8 cellular contexts compared by ENCODE assay signal in genomic region chr6:13573669-13574110, GRCh38. TPM values are rescaled to one million over a fixed set of nuclear protein-coding genes. Genes with fewer than 3 reads are reported as not detected.
DNase-seq lines count a peak whose midpoint lies in the region; ATAC-seq, FAIRE-seq and TF ChIP-seq lines count a peak whose summit lies in the region.

No MANE protein-coding gene starts in this region.

- H3K36me3 ChIP-seq in ectodermal cell (ENCODE audit: control insufficient read depth, insufficient read depth, low read length) (no peaks in the 10 kb centered on the region), stomach smooth muscle (ENCODE audit: control insufficient read depth in 2 of 2, insufficient read depth in 2 of 2, low read length in 2 of 2) (no peaks in the 10 kb centered on the region)

- peak; percentile 37 for FAIRE-seq in GM19239 (lab: Jason Lieb, UNC)
- FAIRE-seq in D721Med (lab: Jason Lieb, UNC) = no peak

- no peaks in the 10 kb centered on the region for H3K27me3 ChIP-seq in ectodermal cell (ENCODE audit: control insufficient read depth, insufficient read depth, low read length, poor library complexity, severe bottlenecking)
- H3K27me3 ChIP-seq in stomach smooth muscle (ENCODE audit: control insufficient read depth in 1 of 2, insufficient read depth in 2 of 2, low read length in 2 of 2) = no peaks in the 10 kb centered on the region

- peak; percentile 5 for TF ChIP-seq CTCF in AG09309 (IDR thresholded peaks at IDR 0.05; ENCODE audit: control insufficient read depth, insufficient read depth, low read depth, low read length, missing control alignments)
- no peak for TF ChIP-seq CTCF in D721Med (IDR thresholded peaks at IDR 0.05; ENCODE audit: insufficient read depth, missing control alignments)

- H3K9me3 ChIP-seq in ectodermal cell (ENCODE audit: control insufficient read depth, low read length) (no peaks in the 10 kb centered on the region), stomach smooth muscle (ENCODE audit: control insufficient read depth in 2 of 2, low read length in 2 of 2) (no peaks in the 10 kb centered on the region)

- peak overlapping the region; percentile 83 to 91 for H3K9ac ChIP-seq in stomach smooth muscle (ENCODE audit: low read length in 2 of 2)

- peaks cover 7% of the 10 kb centered on the region for H3K4me1 ChIP-seq in ectodermal cell (ENCODE audit: control insufficient read depth, insufficient read depth, low read length)
- peaks cover 14% of the 10 kb centered on the region for H3K4me1 ChIP-seq in stomach smooth muscle (ENCODE audit: control insufficient read depth, insufficient read depth, low read length)

- POLR2A ChIA-PET in T-cell (lab: Charles Lee) = interaction anchor here (0.7 to 1.1 kb wide), 2 partner anchors 42 to 202 kb away, joined by 3 to 4 read pairs; partner anchors contain the start of gene NOL7 (in 1 of the 2)

- peaks cover 7% of the 10 kb centered on the region for H3K36me3 Mint-ChIP-seq in T-cell

- peak overlapping the region; percentile 18 for H3K27ac ChIP-seq in ectodermal cell (ENCODE audit: insufficient read depth, low read depth, low read length, poor library complexity, severe bottlenecking)
- H3K27ac ChIP-seq in stomach smooth muscle (ENCODE audit: low read length) = peak overlapping the region; percentile 50

- H3K4me1 Mint-ChIP-seq in T-cell = peaks cover 22 to 31% (median 29%) of the 10 kb centered on the region in 3 donors

- H3K9me3 Mint-ChIP-seq in T-cell = no peaks in the 10 kb centered on the region

- H3K4me3 Mint-ChIP-seq in T-cell = peak overlapping the region; percentile 69 to 93 (median 76)

- ATAC-seq in T-cell (replicated peaks in 1 of 4) (no peak), HG03280 (IDR thresholded peaks at IDR 0.05; ENCODE audit: unreplicated experiment) (no peak)

- 18% methylated on average over 14 of the region's 14 CpGs for WGBS in ectodermal cell, 2 experiments

- peak overlapping the region; percentile 72 to 76 for H3K27ac Mint-ChIP-seq in T-cell

- CTCF ChIA-PET in T-cell (lab: Charles Lee) = interaction anchor here (0.7 to 2.7 kb wide), 8 partner anchors 41 to 246 kb away, joined by 3 to 40 read pairs (median 8); partner anchors contain the start of genes NOL7 (in 1 of the 2), RANBP9 (in 1 of the 2) and TBC1D7 (in 1 of the 2)

- no peak for DNase-seq in AG09309 (ENCODE audit: low read depth)
- no peak for DNase-seq in GM19239 (ENCODE audit: insufficient read length, low spot score)
- peak in 4 of 34 experiments; percentile 2 to 10 (median 4) for DNase-seq in T-cell
- peak; percentile 61 for DNase-seq in medulla oblongata (ENCODE audit: extremely low spot score)
- no peak for DNase-seq in D721Med (ENCODE audit: insufficient read length, low spot score)

- H3K4me3 ChIP-seq in AG09309 (ENCODE audit: control insufficient read depth, low read depth, low read length) (peak overlapping the region; percentile 84), ectodermal cell (ENCODE audit: insufficient read depth, low read depth, low read length) (peak overlapping the region; percentile 68), stomach smooth muscle (ENCODE audit: low read length in 2 of 2) (peak overlapping the region; percentile 17 to 83)

- no peaks in the 10 kb centered on the region for H3K27me3 Mint-ChIP-seq in T-cell

RNA-seq across cellular contexts. Expression of gene SIRT5, which starts 0.7 kb away (rescaled TPM):
- 10 to 100 TPM; 11.7 to 21.5 (median 16.8) TPM for total RNA-seq in T-cell
- polyA plus RNA-seq in ectodermal cell (2013, experiment 1 of 4) = 15.2 TPM
- polyA plus RNA-seq in ectodermal cell (2013, experiment 2 of 4) = 17.4 TPM
- 11.5 TPM for polyA plus RNA-seq in ectodermal cell (2013, experiment 3 of 4)
- 13.6 TPM for polyA plus RNA-seq in ectodermal cell (2013, experiment 4 of 4)

RNA-seq across cellular contexts. Expression of gene NOL7, which starts 41.4 kb away (rescaled TPM):
- total RNA-seq in T-cell = 10 to 100 TPM; 46.9 to 62.3 (median 59.3) TPM
- polyA plus RNA-seq in ectodermal cell (2013, experiment 1 of 4) = 54.5 TPM
- 59.2 TPM for polyA plus RNA-seq in ectodermal cell (2013, experiment 2 of 4)
- 61.3 TPM for polyA plus RNA-seq in ectodermal cell (2013, experiment 3 of 4)
- 63.8 TPM for polyA plus RNA-seq in ectodermal cell (2013, experiment 4 of 4)
